ENCODE assay signal across 8 cellular contexts in the genomic region with DNA sequence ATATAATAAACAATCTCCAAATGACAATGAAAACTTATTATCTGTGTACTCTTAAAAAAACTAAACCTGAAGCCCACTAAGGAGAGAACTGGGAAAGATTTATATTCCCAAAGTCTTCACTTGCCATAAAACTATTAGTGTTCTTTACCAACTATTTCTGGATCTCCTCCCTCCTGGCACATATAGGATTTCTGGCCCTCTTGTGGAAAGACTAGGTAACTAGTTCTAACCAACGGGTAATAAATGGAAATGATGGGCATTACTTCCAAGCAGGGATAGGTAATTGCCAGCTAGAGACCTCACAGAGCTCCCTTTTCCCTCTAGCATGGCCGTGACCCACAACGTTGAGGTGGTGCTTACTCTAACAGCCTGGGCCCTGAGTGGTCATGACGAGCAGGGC.
DNase-seq lines count a peak whose midpoint lies in the region; ATAC-seq and TF ChIP-seq lines count a peak whose summit lies in the region.
"Had no signal": no experiment of that assay in that cellular context is flagged by ENCODE, and none has a peak within 500 bp of the region (broad histone marks: within the 10 kb centered on the region; RNA-seq: fewer than 3 reads in every experiment).

No MANE protein-coding gene starts in this region.

- intact Hi-C loops in prostate gland (cut with DNase I): no loop called here

- H3K27me3 ChIP-seq in prostate gland (replicated peaks; ENCODE audit: insufficient read depth): no peaks in the 10 kb centered on the region

- no peaks in the 10 kb centered on the region for H3K27me3 Mint-ChIP-seq in progenitor cell of endocrine pancreas

- no peaks in the 10 kb centered on the region for H3K4me1 ChIP-seq in prostate gland (replicated peaks)

- DNase-seq in NCI-H2227 treated with DMSO at 0.1 percent for 48 hours (lab: John Stamatoyannopoulos, UW) (peak; percentile 43), choroid plexus epithelial cell (ENCODE audit: low read depth) (peak; percentile 63), progenitor cell of endocrine pancreas (ENCODE audit: low spot score, unreplicated experiment) (no peak), prostate gland (ENCODE audit: low spot score) (no peak)
- DNase-seq in activated CD8-positive, alpha-beta memory T cell treated with anti-CD3 and anti-CD28 coated beads for 24 hours: no peak

- no peak overlapping the region for H3K27ac ChIP-seq in prostate gland

- ATAC-seq in HG02973 (IDR thresholded peaks at IDR 0.05; ENCODE audit: unreplicated experiment): no peak
- ATAC-seq: stimulated activated memory B cell treated with anti-CD40 and anti-IgM and Interleukin-4, amounts not matched to agents 10 μg/mL and 1 μg/mL and 100 μg/mL, for 72 hours had no signal

- 34% methylated on average over 4 of the region's 4 CpGs for WGBS in prostate gland

- H3K36me3 ChIP-seq in prostate gland: no peaks in the 10 kb centered on the region

- H3K4me3 Mint-ChIP-seq in progenitor cell of endocrine pancreas (ENCODE audit: low read depth): no peak overlapping the region
- H3K4me3 Mint-ChIP-seq: stimulated activated memory B cell treated with anti-CD40 and anti-IgM and Interleukin-4, amounts not matched to agents 10 μg/mL and 1 μg/mL and 100 μg/mL, for 72 hours had no signal

- H3K4me3 ChIP-seq in choroid plexus epithelial cell (ENCODE audit: low read depth, low read length) (no peak overlapping the region), prostate gland (no peak overlapping the region)

- no peaks in the 10 kb centered on the region for H3K9me3 ChIP-seq in prostate gland

- TF ChIP-seq CTCF in GM12873 (IDR thresholded peaks at IDR 0.05; ENCODE audit: insufficient read depth, low read depth, low read length, missing control alignments): peak; percentile 38
- TF ChIP-seq CTCF in choroid plexus epithelial cell (conservative IDR thresholded peaks at IDR 0.05; ENCODE audit: low read depth, low read length): peak; percentile 63
- TF ChIP-seq CTCF in progenitor cell of endocrine pancreas (IDR thresholded peaks at IDR 0.05; ENCODE audit: unreplicated experiment): peak; percentile 65
- peak in 2 of 4 experiments; percentile 39 to 50 for TF ChIP-seq CTCF in prostate gland (IDR thresholded peaks at IDR 0.05)

- H3K27ac Mint-ChIP-seq in progenitor cell of endocrine pancreas: no peak overlapping the region
- H3K27ac Mint-ChIP-seq: stimulated activated memory B cell treated with anti-CD40 and anti-IgM and Interleukin-4, amounts not matched to agents 10 μg/mL and 1 μg/mL and 100 μg/mL, for 72 hours had no signal

- no peaks in the 10 kb centered on the region for H3K9me3 Mint-ChIP-seq in progenitor cell of endocrine pancreas (ENCODE audit: low read depth)
- H3K9me3 Mint-ChIP-seq: stimulated activated memory B cell treated with anti-CD40 and anti-IgM and Interleukin-4, amounts not matched to agents 10 μg/mL and 1 μg/mL and 100 μg/mL, for 72 hours had no signal

- TF ChIP-seq POLR2A in prostate gland (IDR thresholded peaks at IDR 0.05): no peak

- H3K36me3 Mint-ChIP-seq in progenitor cell of endocrine pancreas (ENCODE audit: insufficient read depth): no peaks in the 10 kb centered on the region
- H3K36me3 Mint-ChIP-seq: stimulated activated memory B cell treated with anti-CD40 and anti-IgM and Interleukin-4, amounts not matched to agents 10 μg/mL and 1 μg/mL and 100 μg/mL, for 72 hours had no signal

- peaks cover 7% of the 10 kb centered on the region for H3K4me1 Mint-ChIP-seq in progenitor cell of endocrine pancreas (ENCODE audit: low read depth)
- H3K4me1 Mint-ChIP-seq: stimulated activated memory B cell treated with anti-CD40 and anti-IgM and Interleukin-4, amounts not matched to agents 10 μg/mL and 1 μg/mL and 100 μg/mL, for 72 hours had no signal

Comparison
In these comparisons a context has a peak if more than half of its experiments do, and no peak if none do; other contexts are left out.
1. DNase-seq: peak in NCI-H2227 treated with DMSO at 0.1 percent for 48 hours (single experiment) and choroid plexus epithelial cell (single experiment); none in progenitor cell of endocrine pancreas (single experiment), activated CD8-positive, alpha-beta memory T cell treated with anti-CD3 and anti-CD28 coated beads for 24 hours (single experiment) and prostate gland (single experiment).